8 cellular contexts compared by ENCODE assay signal in the genomic region with DNA sequence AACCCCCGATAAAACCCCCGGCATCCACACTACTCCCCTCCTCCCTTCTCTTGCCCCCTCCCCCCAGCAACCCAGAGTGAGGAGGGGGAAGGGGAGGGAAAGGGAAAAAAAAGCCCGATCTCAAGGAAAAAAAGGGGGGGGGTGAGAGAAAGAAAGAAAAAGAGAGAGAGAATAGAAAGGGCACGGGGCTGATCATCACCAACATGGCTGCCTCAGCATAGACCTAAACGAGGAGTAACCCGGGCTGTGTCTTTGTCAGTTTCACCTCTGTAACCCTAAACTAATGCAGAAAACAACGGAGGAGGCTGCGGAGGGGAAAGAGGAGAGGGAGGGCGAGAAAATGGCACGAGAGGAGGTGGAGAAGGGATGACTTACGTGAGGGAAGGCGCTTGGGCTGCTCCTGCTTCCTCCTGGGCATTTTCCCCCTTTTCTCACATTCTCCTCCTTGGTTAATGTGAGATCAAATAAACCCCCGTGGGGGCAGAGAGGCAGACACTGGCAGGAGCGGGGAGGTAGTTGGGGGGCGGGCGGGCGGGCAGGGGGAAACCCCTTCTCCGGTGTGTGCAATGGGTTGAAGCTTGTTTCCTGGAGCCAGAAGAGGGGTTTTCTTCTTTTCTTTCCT. TPM values are rescaled to one million over a fixed set of nuclear protein-coding genes. Genes with fewer than 3 reads are reported as not detected.
DNase-seq lines count a peak whose midpoint lies in the region; ATAC-seq and TF ChIP-seq lines count a peak whose summit lies in the region.

No MANE protein-coding gene starts in this region.

- peak overlapping the region; percentile 85 for H3K9ac ChIP-seq in SK-N-MC (ENCODE audit: insufficient read length)

- H3K9me3 ChIP-seq in SK-N-MC (ENCODE audit: low read depth, low read length), result no peaks in the 10 kb centered on the region
- no peaks in the 10 kb centered on the region for H3K9me3 ChIP-seq in gastrocnemius medialis

- no peak for TF ChIP-seq POLR2A in gastrocnemius medialis (IDR thresholded peaks at IDR 0.05)

- in situ Hi-C loops in gastrocnemius medialis (cut with MboI; ENCODE audit: low sequenced_read_pairs in 4 of 4), result loop anchor here in 2 of 4 donors (10.0 to 25.0 kb wide), 2 partner anchors 201 to 203 kb away; no protein-coding TSS in a partner anchor

- TF ChIP-seq CTCF in gastrocnemius medialis (IDR thresholded peaks at IDR 0.05 in 4 of 5, conservative IDR thresholded peaks at IDR 0.05 in 1 of 5), result no peak

- peak overlapping the region; percentile 85 for H3K4me3 ChIP-seq in SK-N-MC
- H3K4me3 ChIP-seq in gastrocnemius medialis, result peak overlapping the region; percentile 71 to 90 (median 84)

- H3K36me3 ChIP-seq in SK-N-MC (ENCODE audit: insufficient read depth, low read length) (no peaks in the 10 kb centered on the region), gastrocnemius medialis (no peaks in the 10 kb centered on the region)

- peak; percentile 8 for ATAC-seq in HG02885 (IDR thresholded peaks at IDR 0.05; ENCODE audit: poor library complexity, unreplicated experiment)
- ATAC-seq in gastrocnemius medialis, result peak; percentile 15 to 31
- ATAC-seq in GM21515 (IDR thresholded peaks at IDR 0.05; ENCODE audit: unreplicated experiment), result no peak

- intact Hi-C loops in gastrocnemius medialis (cut with DNase I; ENCODE audit: low total_unique reads), result loop anchor here (2.0 to 5.0 kb wide), 5 partner anchors 133 to 759 kb away; a partner anchor contains a TSS

- H3K4me1 ChIP-seq in gastrocnemius medialis, result peaks cover 20 to 34% of the 10 kb centered on the region in 2 donors

- no peaks in the 10 kb centered on the region for H3K27me3 ChIP-seq in gastrocnemius medialis

- DNase-seq in DMS114 treated with DMSO at 0.1 percent for 48 hours (lab: John Stamatoyannopoulos, UW; ENCODE audit: unreplicated experiment), result peak; percentile 3
- DNase-seq in SK-N-MC (ENCODE audit: low read depth, low spot score), result no peak
- DNase-seq in amniotic epithelial cell (ENCODE audit: low read depth), result peak; percentile 40
- peak; percentile 17 for DNase-seq in iPS DF 19.7 (ENCODE audit: low read depth, low spot score)
- peak in 1 of 2 donors; percentile 22 for DNase-seq in gastrocnemius medialis
- no peak for DNase-seq in mesenteric fat pad (ENCODE audit: low spot score)

- H3K27ac ChIP-seq in SK-N-MC (peak overlapping the region; percentile 80), gastrocnemius medialis (peak overlapping the region; percentile 91 to 99 (median 94))

RNA-seq across cellular contexts. Expression of a gene that starts 0.5 kb away (rescaled TPM):
- total RNA-seq in gastrocnemius medialis, result 10 to 100 TPM in 2 of 4 donors, 1 to 10 TPM in 2; 7.2 to 16.1 (median 10.9) TPM
- 10.5 TPM for total RNA-seq in mesenteric fat pad

Comparison
In these comparisons a context has a peak if more than half of its experiments do, and no peak if none do; other contexts are left out.
1. DNase-seq: peak in DMS114 treated with DMSO at 0.1 percent for 48 hours (single experiment), amniotic epithelial cell (single experiment) and iPS DF 19.7 (single experiment); none in SK-N-MC (single experiment) and mesenteric fat pad (single experiment).